In the genomic region with DNA sequence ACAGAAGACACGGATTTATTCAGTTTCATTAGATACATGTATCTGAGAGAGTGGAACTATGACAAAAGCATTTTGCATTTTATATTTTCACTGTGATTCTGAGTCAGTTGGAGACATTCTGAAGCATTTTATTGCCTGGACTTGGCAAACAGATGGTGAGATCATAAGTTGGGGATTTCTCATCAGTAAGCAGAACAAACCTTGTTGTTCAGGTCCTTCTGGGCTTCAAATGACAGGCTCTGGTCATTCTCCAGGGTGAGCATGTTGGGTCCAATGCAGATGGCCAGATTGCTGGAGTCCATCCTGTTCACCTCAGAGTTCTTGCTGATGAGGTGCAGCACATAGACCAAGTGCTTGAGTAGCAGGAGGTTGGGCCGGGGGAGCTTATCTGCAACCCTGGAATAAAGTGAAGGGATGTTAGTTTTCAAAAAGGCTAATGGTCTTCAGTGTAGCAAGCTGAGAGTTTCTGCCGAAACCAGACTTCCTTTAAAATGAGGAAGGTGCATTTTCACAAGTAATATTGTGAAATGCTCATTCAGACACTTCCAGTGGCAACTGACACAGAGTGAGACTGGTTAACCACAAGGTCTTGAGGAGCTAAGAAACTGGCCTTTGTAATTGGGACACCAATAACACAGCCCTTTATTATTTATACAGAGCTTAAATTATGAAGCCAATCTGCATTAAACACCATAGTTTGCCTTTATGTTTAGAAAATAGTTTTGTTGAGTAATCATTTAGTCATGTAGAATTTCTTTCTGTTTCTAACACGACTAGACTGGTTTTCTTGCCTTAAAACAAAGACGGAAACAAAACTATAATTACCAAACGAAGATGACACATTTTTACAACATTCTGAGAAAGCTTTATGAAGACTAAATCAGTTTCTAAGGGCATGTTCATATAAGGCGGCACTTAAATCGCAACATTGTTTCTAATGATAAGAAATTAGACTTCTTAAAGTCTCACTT, we compare ENCODE assay signal across 8 cellular contexts. TPM values are rescaled to one million over a fixed set of nuclear protein-coding genes. Genes with fewer than 3 reads are reported as not detected.
A peak's percentile ranks its signal among the peaks of the same experiment; 100 is the strongest.
DNase-seq lines count a peak whose midpoint lies in the region; ATAC-seq and TF ChIP-seq lines count a peak whose summit lies in the region.

No MANE protein-coding gene starts in this region.

- ATAC-seq in GM19455 (IDR thresholded peaks at IDR 0.05; ENCODE audit: unreplicated experiment), result peak; percentile 83
- ATAC-seq in HG03442 (IDR thresholded peaks at IDR 0.05; ENCODE audit: unreplicated experiment), result peak; percentile 85
- peak; percentile 60 for ATAC-seq in activated B cell treated with CpG ODN at 0.5 μM for 24 hours (ENCODE audit: low read depth)

- peak overlapping the region; percentile 100 for H3K27ac Mint-ChIP-seq in activated B cell treated with CpG ODN at 0.5 μM for 24 hours

- CTCF ChIA-PET in activated B cell treated with CpG ODN at 0.5 μM for 24 hours (lab: Charles Lee), result interaction anchor here (0.6 to 9.9 kb wide), 12 partner anchors 21 to 348 kb away, joined by 3 to 115 read pairs (median 4); partner anchors contain the start of gene RSPH3

- H3K9me3 Mint-ChIP-seq in activated B cell treated with CpG ODN at 0.5 μM for 24 hours, result no peaks in the 10 kb centered on the region

- H3K36me3 Mint-ChIP-seq in activated B cell treated with CpG ODN at 0.5 μM for 24 hours (ENCODE audit: low read depth), result peaks cover 98% of the 10 kb centered on the region

- intact Hi-C loops in activated B cell treated with CpG ODN at 0.5 μM for 24 hours (cut with micrococcal nuclease), result loop anchor here (1.0 to 2.0 kb wide), 3 partner anchors 26 to 170 kb away; no protein-coding TSS in a partner anchor

- no peak for TF ChIP-seq CTCF in activated B cell treated with CpG ODN at 0.5 μM for 24 hours (IDR thresholded peaks at IDR 0.05)

- no peaks in the 10 kb centered on the region for H3K27me3 Mint-ChIP-seq in activated B cell treated with CpG ODN at 0.5 μM for 24 hours

- peak overlapping the region; percentile 99 for H3K4me3 Mint-ChIP-seq in activated B cell treated with CpG ODN at 0.5 μM for 24 hours

- H3K4me1 Mint-ChIP-seq in activated B cell treated with CpG ODN at 0.5 μM for 24 hours, result peaks cover 85% of the 10 kb centered on the region

- POLR2A ChIA-PET in activated B cell treated with CpG ODN at 0.5 μM for 24 hours (lab: Charles Lee), result interaction anchor here (0.8 to 11.4 kb wide), 27 partner anchors 9 to 395 kb away, joined by 3 to 1007 read pairs (median 7); partner anchors contain the start of genes DYNLT1 and RSPH3

- peak; percentile 46 for DNase-seq in ELR (ENCODE audit: low read depth)
- DNase-seq in activated B cell treated with CpG ODN at 0.5 μM for 24 hours, result peak; percentile 54
- peak; percentile 0 for DNase-seq in kidney glomerular epithelial cell (lab: John Stamatoyannopoulos, UW)
- DNase-seq in glomerular visceral epithelial cell (ENCODE audit: extremely low spot score), result no peak
- no peak for DNase-seq in NCI-H1436 treated with DMSO at 0.1 percent for 48 hours (lab: John Stamatoyannopoulos, UW)
- no peak for DNase-seq in NCI-H1694 (lab: John Stamatoyannopoulos, UW)

RNA-seq across cellular contexts. Expression of gene TAGAP, which starts 5.6 kb away (rescaled TPM):
- total RNA-seq in activated B cell treated with CpG ODN at 0.5 μM for 24 hours, result 129 TPM in 2 replicates

RNA-seq across cellular contexts. Expression of gene RSPH3, which starts 39.2 kb away (rescaled TPM):
- total RNA-seq in activated B cell treated with CpG ODN at 0.5 μM for 24 hours, result 1.9 and 2.4 TPM in 2 replicates

Comparison
In these comparisons a context has a peak if more than half of its experiments do, and no peak if none do; other contexts are left out.
1. DNase-seq: peak in ELR (single experiment), activated B cell treated with CpG ODN at 0.5 μM for 24 hours (single experiment) and kidney glomerular epithelial cell (single experiment); none in glomerular visceral epithelial cell (single experiment), NCI-H1436 treated with DMSO at 0.1 percent for 48 hours (single experiment) and NCI-H1694 (single experiment).
2. Peak in every context shown above with its lines, with median percentiles within 50 percentile points of each other: ATAC-seq.